In genomic region chr7:128349121-128349825, GRCh38 we compare ENCODE assay signal across 2 cellular contexts.
TF ChIP-seq lines count a peak whose summit lies in the region.

No MANE protein-coding gene starts in this region.

TF ChIP-seq in SK-N-SH, 30 proteins besides CTCF, POLR2A, EP300 and RAD21:
- TF ChIP-seq SMC3 (IDR thresholded peaks at IDR 0.05; ENCODE audit: low read depth, low read length) = 0 out of 2 replicates have a peak, but pooled peaks have one; percentile 1
- no peak for TF ChIP-seq SIN3A (IDR thresholded peaks at IDR 0.05; ENCODE audit: borderline replicate concordance, low read depth, low read length)
- peak; percentile 40; the same call in 1 of the 2 replicates for TF ChIP-seq GATA2 (CRISPR knock-in tag; IDR thresholded peaks at IDR 0.05)
- TF ChIP-seq JUND (IDR thresholded peaks at IDR 0.05) = no peak
- TF ChIP-seq MAX (IDR thresholded peaks at IDR 0.05; ENCODE audit: low read depth) = no peak
- peak; percentile 61 for TF ChIP-seq CHD2 (IDR thresholded peaks at IDR 0.05; ENCODE audit: low read length, partially characterized antibody)
- peak; percentile 72; the same call in 1 of the 2 replicates for TF ChIP-seq FOXJ3 (CRISPR knock-in tag; IDR thresholded peaks at IDR 0.05)
- peak; percentile 44 for TF ChIP-seq MXI1 (IDR thresholded peaks at IDR 0.05; ENCODE audit: low read depth, low read length)
- peak; percentile 69; the same call in 1 of the 2 replicates for TF ChIP-seq RCOR1 (IDR thresholded peaks at IDR 0.05; ENCODE audit: low read length)
- 0 out of 2 replicates have a peak, but pooled peaks have one; percentile 11 for TF ChIP-seq USF2 (IDR thresholded peaks at IDR 0.05; ENCODE audit: borderline replicate concordance, low read depth, low read length)

TF ChIP-seq in H1, 55 proteins besides CTCF, POLR2A, EP300 and RAD21:
- TF ChIP-seq CHD1 (IDR thresholded peaks at IDR 0.05; ENCODE audit: low read depth, low read length) (no peak), SUZ12 (IDR thresholded peaks at IDR 0.05; ENCODE audit: low read length) (peak; percentile 15; the same call in 1 of the 2 replicates)
